ENCODE assay signal across 1 cellular context in genomic region chr20:50044353-50044960, GRCh38.
TF ChIP-seq lines count a peak whose summit lies in the region.

No MANE protein-coding gene starts in this region.

TF ChIP-seq in HepG2, 621 proteins besides CTCF, POLR2A, EP300 and RAD21 (continued from another document and continues in another):
- peak; percentile 30; the same call in 1 of the 2 replicates for TF ChIP-seq ZNF770 (CRISPR knock-in tag; IDR thresholded peaks at IDR 0.05)
- no peak for TF ChIP-seq ZSCAN5A (CRISPR knock-in tag; IDR thresholded peaks at IDR 0.05; ENCODE audit: borderline replicate concordance)
- TF ChIP-seq ZNF704 (CRISPR knock-in tag; IDR thresholded peaks at IDR 0.05; ENCODE audit: borderline replicate concordance): no peak
- no peak for TF ChIP-seq KLF16 (CRISPR knock-in tag; IDR thresholded peaks at IDR 0.05)
- no peak for TF ChIP-seq TERF1 (CRISPR knock-in tag; IDR thresholded peaks at IDR 0.05)
- no peak for TF ChIP-seq SMC3 (IDR thresholded peaks at IDR 0.05; ENCODE audit: low read length)
- no peak for TF ChIP-seq ZNF235 (CRISPR knock-in tag; IDR thresholded peaks at IDR 0.05; ENCODE audit: borderline replicate concordance)
- no peak for TF ChIP-seq FOXM1 (CRISPR knock-in tag; IDR thresholded peaks at IDR 0.05)
- no peak for TF ChIP-seq ZNF276 (CRISPR knock-in tag; IDR thresholded peaks at IDR 0.05; ENCODE audit: low read depth)
- TF ChIP-seq ZC3H4 (CRISPR knock-in tag; IDR thresholded peaks at IDR 0.05; ENCODE audit: borderline replicate concordance): no peak
- TF ChIP-seq ZNF740 (CRISPR knock-in tag; IDR thresholded peaks at IDR 0.05): no peak
- no peak for TF ChIP-seq SMYD3 (CRISPR knock-in tag; IDR thresholded peaks at IDR 0.05)
- TF ChIP-seq ZHX2 (IDR thresholded peaks at IDR 0.05; ENCODE audit: low read depth): no peak
- TF ChIP-seq ZHX2 (CRISPR knock-in tag; IDR thresholded peaks at IDR 0.05; ENCODE audit: borderline replicate concordance): no peak
- TF ChIP-seq ZNF136 (CRISPR knock-in tag; IDR thresholded peaks at IDR 0.05; ENCODE audit: low read depth): no peak
- TF ChIP-seq ATF2 (CRISPR knock-in tag; IDR thresholded peaks at IDR 0.05): no peak
- TF ChIP-seq ZNF567 (CRISPR knock-in tag; IDR thresholded peaks at IDR 0.05; ENCODE audit: borderline replicate concordance): 0 out of 2 replicates have a peak, but pooled peaks have one; percentile 3
- TF ChIP-seq FOSL1 (CRISPR knock-in tag; IDR thresholded peaks at IDR 0.05; ENCODE audit: borderline replicate concordance): no peak
- no peak for TF ChIP-seq AFF4 (CRISPR knock-in tag; IDR thresholded peaks at IDR 0.05)
- no peak for TF ChIP-seq NFKB2 (CRISPR knock-in tag; IDR thresholded peaks at IDR 0.05; ENCODE audit: borderline replicate concordance)
- no peak for TF ChIP-seq KDM2A (CRISPR knock-in tag; IDR thresholded peaks at IDR 0.05; ENCODE audit: borderline replicate concordance, low read depth)
- no peak for TF ChIP-seq MEIS2 (CRISPR knock-in tag; IDR thresholded peaks at IDR 0.05)
- TF ChIP-seq ZNF264 (CRISPR knock-in tag; IDR thresholded peaks at IDR 0.05): no peak
- no peak for TF ChIP-seq MXD1 (CRISPR knock-in tag; IDR thresholded peaks at IDR 0.05)
- TF ChIP-seq CENPX (CRISPR knock-in tag; IDR thresholded peaks at IDR 0.05): no peak
